Comparison of ENCODE assay signal across 17 cellular contexts in the genomic region with DNA sequence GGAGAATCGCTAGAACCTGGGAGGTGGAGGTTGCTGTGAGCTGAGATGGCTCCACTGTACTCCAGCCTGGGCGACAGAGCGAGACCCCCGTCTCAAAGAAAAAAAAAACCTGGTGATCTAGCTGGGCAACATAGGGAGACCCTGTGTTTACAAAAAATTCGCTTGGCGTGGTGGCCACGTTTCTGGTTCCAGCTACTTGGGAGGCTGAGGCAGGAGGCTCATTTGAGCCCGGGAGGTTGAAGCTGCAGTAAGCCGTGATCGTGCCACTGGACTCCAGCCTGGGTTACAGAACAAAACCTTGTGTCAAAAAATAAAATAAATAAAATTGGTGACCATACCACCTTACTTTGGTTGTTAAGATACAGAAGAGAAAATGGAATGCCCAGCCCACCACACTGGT. TPM values are rescaled to one million over a fixed set of nuclear protein-coding genes. Genes with fewer than 3 reads are reported as not detected.
DNase-seq lines count a peak whose midpoint lies in the region; ATAC-seq and TF ChIP-seq lines count a peak whose summit lies in the region.
"Had no signal": no experiment of that assay in that cellular context is flagged by ENCODE, and none has a peak within 500 bp of the region (broad histone marks: within the 10 kb centered on the region; RNA-seq: fewer than 3 reads in every experiment).

No MANE protein-coding gene starts in this region.

- no peaks in the 10 kb centered on the region for H3K9me3 ChIP-seq in CD4-positive, alpha-beta T cell (ENCODE audit: control insufficient read depth, low read length)
- H3K9me3 ChIP-seq in right atrium auricular region: no peaks in the 10 kb centered on the region
- H3K9me3 ChIP-seq in esophagus muscularis mucosa: no peaks in the 10 kb centered on the region
- H3K9me3 ChIP-seq: gastrocnemius medialis, SK-N-SH had no signal

- H3K36me3 Mint-ChIP-seq in CD4-positive, alpha-beta T cell (ENCODE audit: low read depth): peaks cover 28% of the 10 kb centered on the region
- H3K36me3 Mint-ChIP-seq in GM23338 (ENCODE audit: low read depth) (peaks cover 27% of the 10 kb centered on the region), nephron (ENCODE audit: low read depth) (peaks cover 26% of the 10 kb centered on the region)
- H3K36me3 Mint-ChIP-seq in activated naive CD8-positive, alpha-beta T cell treated with anti-CD3 and anti-CD28 coated beads for 36 hours: peaks cover 27% of the 10 kb centered on the region

- DNase-seq in CD4-positive, alpha-beta T cell: peak in 1 of 10 experiments; percentile 8
- DNase-seq in GM23338 (ENCODE audit: low spot score) (no peak), right atrium auricular region (ENCODE audit: low spot score) (no peak), esophagus muscularis mucosa (ENCODE audit: extremely low spot score) (no peak)
- no peak for DNase-seq in activated naive CD8-positive, alpha-beta T cell treated with anti-CD3 and anti-CD28 coated beads for 36 hours
- DNase-seq: C1 segment of cervical spinal cord, DMS79 treated with DMSO at 0.1 percent for 48 hours, gastrocnemius medialis, GM23248, left ventricle myocardium superior, NCI-H187 treated with DMSO at 0.1 percent for 48 hours, NCI-H524 treated with DMSO at 0.1 percent for 48 hours, SK-N-SH had no signal

- no peak overlapping the region for H3K27ac Mint-ChIP-seq in CD4-positive, alpha-beta T cell
- H3K27ac Mint-ChIP-seq in GM23338: no peak overlapping the region
- H3K27ac Mint-ChIP-seq in activated naive CD8-positive, alpha-beta T cell treated with anti-CD3 and anti-CD28 coated beads for 36 hours: no peak overlapping the region
- H3K27ac Mint-ChIP-seq in nephron: no peak overlapping the region

- no peak for TF ChIP-seq POLR2A in esophagus muscularis mucosa (IDR thresholded peaks at IDR 0.05; ENCODE audit: low read depth)

- H3K27me3 Mint-ChIP-seq in CD4-positive, alpha-beta T cell: peaks cover 4% of the 10 kb centered on the region
- peaks cover 27% of the 10 kb centered on the region for H3K27me3 Mint-ChIP-seq in GM23338 (ENCODE audit: insufficient read depth, low read depth, poor library complexity)
- H3K27me3 Mint-ChIP-seq in activated naive CD8-positive, alpha-beta T cell treated with anti-CD3 and anti-CD28 coated beads for 36 hours: peaks cover 4% of the 10 kb centered on the region
- peaks cover 3% of the 10 kb centered on the region for H3K27me3 Mint-ChIP-seq in nephron (ENCODE audit: low read depth)

- H3K79me2 ChIP-seq in GM23338 (replicated peaks; ENCODE audit: insufficient read depth): peaks cover 39% of the 10 kb centered on the region

- CTCF ChIA-PET in CD4-positive, alpha-beta T cell (lab: Charles Lee): no interaction called here

- intact Hi-C loops in CD4-positive, alpha-beta T cell (cut with DNase I, micrococcal nuclease): loop anchor here in 1 of 2 experiments (5.0 to 10.0 kb wide), 2 partner anchors 650 to 1558 kb away; partner anchors contain the start of genes FAM193B and TSPAN17
- intact Hi-C loops in esophagus muscularis mucosa (cut with DNase I): loop anchor here (5.0 kb wide), 1 partner anchor 50 kb away; the partner anchor contains the start of gene NHP2

- TF ChIP-seq CTCF in CD4-positive, alpha-beta T cell (IDR thresholded peaks at IDR 0.05): no peak
- TF ChIP-seq CTCF in GM23338 (conservative IDR thresholded peaks at IDR 0.05; ENCODE audit: low read depth in 2 of 2): no peak
- no peak for TF ChIP-seq CTCF in nephron (IDR thresholded peaks at IDR 0.05; ENCODE audit: unreplicated experiment in 3 of 3)
- TF ChIP-seq CTCF in right atrium auricular region (IDR thresholded peaks at IDR 0.05): no peak
- TF ChIP-seq CTCF in esophagus muscularis mucosa (IDR thresholded peaks at IDR 0.05): no peak

- peaks cover 22% of the 10 kb centered on the region for H4K20me1 ChIP-seq in GM23338 (replicated peaks; ENCODE audit: insufficient read depth)

- no peak overlapping the region for H3K27ac ChIP-seq in CD4-positive, alpha-beta T cell (ENCODE audit: low read depth, low read length)
- no peak overlapping the region for H3K27ac ChIP-seq in GM23338 (ENCODE audit: low read depth)
- no peak overlapping the region for H3K27ac ChIP-seq in right atrium auricular region
- no peak overlapping the region for H3K27ac ChIP-seq in esophagus muscularis mucosa (replicated peaks in 1 of 4)
- H3K27ac ChIP-seq: gastrocnemius medialis, GM23248 had no signal

- 96% methylated on average over 10 of the region's 10 CpGs for WGBS in esophagus muscularis mucosa

- peaks cover 26% of the 10 kb centered on the region for H3K4me1 Mint-ChIP-seq in CD4-positive, alpha-beta T cell (ENCODE audit: low read depth)
- H3K4me1 Mint-ChIP-seq in GM23338 (peaks cover 28% of the 10 kb centered on the region), nephron (peaks cover 31% of the 10 kb centered on the region)
- peaks cover 26% of the 10 kb centered on the region for H3K4me1 Mint-ChIP-seq in activated naive CD8-positive, alpha-beta T cell treated with anti-CD3 and anti-CD28 coated beads for 36 hours

- POLR2A ChIA-PET in CD4-positive, alpha-beta T cell (lab: Charles Lee): no interaction called here

- H3K27me3 ChIP-seq in CD4-positive, alpha-beta T cell (ENCODE audit: control insufficient read depth, insufficient read depth, low read length): no peaks in the 10 kb centered on the region
- H3K27me3 ChIP-seq in GM23338 (ENCODE audit: insufficient read depth) (no peaks in the 10 kb centered on the region), right atrium auricular region (no peaks in the 10 kb centered on the region), esophagus muscularis mucosa (no peaks in the 10 kb centered on the region)
- H3K27me3 ChIP-seq: gastrocnemius medialis had no signal

- no peak overlapping the region for H3K4me2 ChIP-seq in GM23338
- H3K4me2 ChIP-seq: SK-N-SH had no signal

- H3F3A ChIP-seq in GM23338 (replicated peaks; ENCODE audit: low read depth): peaks cover 23% of the 10 kb centered on the region

- H3K9me3 Mint-ChIP-seq in CD4-positive, alpha-beta T cell: no peaks in the 10 kb centered on the region
- H3K9me3 Mint-ChIP-seq in GM23338 (peaks cover 8% of the 10 kb centered on the region), nephron (no peaks in the 10 kb centered on the region)
- H3K9me3 Mint-ChIP-seq in activated naive CD8-positive, alpha-beta T cell treated with anti-CD3 and anti-CD28 coated beads for 36 hours: peaks cover 2% of the 10 kb centered on the region

- TF ChIP-seq EP300 in esophagus muscularis mucosa (IDR thresholded peaks at IDR 0.05): no peak

- no peak for ATAC-seq in CD4-positive, alpha-beta T cell (ENCODE audit: poor library complexity)
- no peak for ATAC-seq in GM23338
- ATAC-seq in GM19452 (IDR thresholded peaks at IDR 0.05; ENCODE audit: unreplicated experiment): no peak
- ATAC-seq: gastrocnemius medialis, left ventricle myocardium superior had no signal

- H3K4me3 ChIP-seq in GM23338 (no peak overlapping the region), right atrium auricular region (no peak overlapping the region), esophagus muscularis mucosa (no peak overlapping the region)
- H3K4me3 ChIP-seq: gastrocnemius medialis, GM23248 had no signal

- no peak overlapping the region for H2AFZ ChIP-seq in GM23338
- H2AFZ ChIP-seq: GM23248 had no signal

- no peaks in the 10 kb centered on the region for H3K9me2 ChIP-seq in GM23338 (ENCODE audit: insufficient read depth)
- H3K9me2 ChIP-seq: SK-N-SH had no signal

- H3K4me1 ChIP-seq in GM23338 (ENCODE audit: insufficient read depth) (peaks cover 23% of the 10 kb centered on the region), right atrium auricular region (peaks cover 0 to 21% of the 10 kb centered on the region in 2 donors), esophagus muscularis mucosa (peaks cover 22 to 29% (median 25%) of the 10 kb centered on the region in 4 donors)

- peaks cover 22% of the 10 kb centered on the region for H3K36me3 ChIP-seq in GM23338 (ENCODE audit: insufficient read depth)
- H3K36me3 ChIP-seq in right atrium auricular region: peaks cover 18% of the 10 kb centered on the region
- H3K36me3 ChIP-seq in esophagus muscularis mucosa: peaks cover 0 to 17% (median 13%) of the 10 kb centered on the region in 4 donors

- H3K4me3 Mint-ChIP-seq in CD4-positive, alpha-beta T cell: peak overlapping the region; percentile 75
- H3K4me3 Mint-ChIP-seq in GM23338 (peak overlapping the region; percentile 48; the same call in 1 of the 3 replicates), nephron (peak overlapping the region; percentile 75 to 81 (median 75))
- peak overlapping the region; percentile 63 for H3K4me3 Mint-ChIP-seq in activated naive CD8-positive, alpha-beta T cell treated with anti-CD3 and anti-CD28 coated beads for 36 hours

TF ChIP-seq in GM23338, 12 proteins besides CTCF, POLR2A, EP300 and RAD21 (continues in another document):
- TF ChIP-seq JUNB (IDR thresholded peaks at IDR 0.05; ENCODE audit: unreplicated experiment) (no peak), POLR2AphosphoS5 (IDR thresholded peaks at IDR 0.05; ENCODE audit: low read depth) (no peak), NANOG (IDR thresholded peaks at IDR 0.05; ENCODE audit: borderline replicate concordance) (no peak)

RNA-seq across cellular contexts. Expression of gene HNRNPAB, which starts 1.8 kb away (rescaled TPM):
- total RNA-seq in CD4-positive, alpha-beta T cell: 10 to 100 TPM; 63.6 to 68.9 TPM
- 304 and 345 TPM in 2 replicates for total RNA-seq in GM23338 (2014; rRNA removed; shearing (Covaris generic))
- 579 and 599 TPM in 2 replicates for polyA plus RNA-seq in GM23338 (2016; fragmentation: Nextera tagmentation; extraction: Ambion mirVana)
- total RNA-seq in activated naive CD8-positive, alpha-beta T cell treated with anti-CD3 and anti-CD28 coated beads for 36 hours: 100 to 1,000 TPM; 599 to 600 TPM
- total RNA-seq in right atrium auricular region: 10 to 100 TPM; 62.4 to 69.1 TPM
- 100 to 1,000 TPM in 3 of 4 donors, 10 to 100 TPM in 1; 98.4 to 135 (median 104) TPM for total RNA-seq in esophagus muscularis mucosa

RNA-seq across cellular contexts. Expression of gene GMCL2, which starts 15.4 kb away (rescaled TPM):
- total RNA-seq in CD4-positive, alpha-beta T cell: not detected
- total RNA-seq in GM23338 (2014; rRNA removed; shearing (Covaris generic)): 0.07 and 0.08 TPM in 2 replicates
- polyA plus RNA-seq in GM23338 (2016; fragmentation: Nextera tagmentation; extraction: Ambion mirVana): not detected in 2 replicates
- not detected for total RNA-seq in activated naive CD8-positive, alpha-beta T cell treated with anti-CD3 and anti-CD28 coated beads for 36 hours
- total RNA-seq in right atrium auricular region: not detected
- total RNA-seq in esophagus muscularis mucosa: not detected
- total RNA-seq: gastrocnemius medialis, GM23248, left ventricle myocardium superior, M059J, temporal lobe had no signal
- polyA plus RNA-seq: GM23248, SK-N-SH had no signal

RNA-seq across cellular contexts. Expression of gene PHYKPL, which starts 30.1 kb away (rescaled TPM):
- 10 to 100 TPM; 90.9 to 92.8 TPM for total RNA-seq in CD4-positive, alpha-beta T cell
- total RNA-seq in GM23338 (2014; rRNA removed; shearing (Covaris generic)): 12.4 and 15.9 TPM in 2 replicates
- polyA plus RNA-seq in GM23338 (2016; fragmentation: Nextera tagmentation; extraction: Ambion mirVana): 17.8 and 20.8 TPM in 2 replicates
- total RNA-seq in activated naive CD8-positive, alpha-beta T cell treated with anti-CD3 and anti-CD28 coated beads for 36 hours: 10 to 100 TPM; 47.4 to 54.8 TPM
- total RNA-seq in right atrium auricular region (10 to 100 TPM; 22.8 to 34.5 TPM), esophagus muscularis mucosa (10 to 100 TPM; 27.4 to 45.1 (median 37.5) TPM)

RNA-seq across cellular contexts. Expression of gene NHP2, which starts 48.9 kb away (rescaled TPM):
- 10 to 100 TPM; 42.2 to 44.5 TPM for total RNA-seq in CD4-positive, alpha-beta T cell
- 452 and 455 TPM in 2 replicates for total RNA-seq in GM23338 (2014; rRNA removed; shearing (Covaris generic))
- 435 and 450 TPM in 2 replicates for polyA plus RNA-seq in GM23338 (2016; fragmentation: Nextera tagmentation; extraction: Ambion mirVana)
- 100 to 1,000 TPM; 349 to 354 TPM for total RNA-seq in activated naive CD8-positive, alpha-beta T cell treated with anti-CD3 and anti-CD28 coated beads for 36 hours
- total RNA-seq in right atrium auricular region: 100 to 1,000 TPM; 125 to 151 TPM
- total RNA-seq in esophagus muscularis mucosa: 100 to 1,000 TPM; 109 to 215 (median 162) TPM
